In genomic region chr2:138274421-138275291, GRCh38 we compare ENCODE assay signal across 16 cellular contexts.
DNase-seq lines count a peak whose midpoint lies in the region; ATAC-seq and TF ChIP-seq lines count a peak whose summit lies in the region.
"Had no signal": no experiment of that assay in that cellular context is flagged by ENCODE, and none has a peak within 500 bp of the region (broad histone marks: within the 10 kb centered on the region; RNA-seq: fewer than 3 reads in every experiment).

No MANE protein-coding gene starts in this region.

- H3K9me3 Mint-ChIP-seq in MCF 10A (ENCODE audit: unreplicated experiment), result peaks cover 10% of the 10 kb centered on the region

- H3K27me3 Mint-ChIP-seq in MCF 10A (ENCODE audit: insufficient read depth, unreplicated experiment), result no peaks in the 10 kb centered on the region
- H3K27me3 Mint-ChIP-seq: naive B cell had no signal

- intact Hi-C loops in MCF 10A (cut with micrococcal nuclease) (no loop called here), breast epithelium (cut with DNase I; ENCODE audit: low total_unique reads) (no loop called here), upper lobe of right lung (cut with DNase I) (no loop called here)

- no peak overlapping the region for H3K4me3 Mint-ChIP-seq in MCF 10A (ENCODE audit: unreplicated experiment)

- peak overlapping the region; percentile 72 for H3K9ac ChIP-seq in adipocyte (ENCODE audit: low read length)

- no peaks in the 10 kb centered on the region for H3K36me3 ChIP-seq in breast epithelium
- no peaks in the 10 kb centered on the region for H3K36me3 ChIP-seq in adipocyte (ENCODE audit: control insufficient read depth, insufficient read depth, low read length, severe bottlenecking)
- no peaks in the 10 kb centered on the region for H3K36me3 ChIP-seq in upper lobe of right lung

- TF ChIP-seq CTCF in MCF 10A (IDR thresholded peaks at IDR 0.05; ENCODE audit: unreplicated experiment) (no peak), breast epithelium (IDR thresholded peaks at IDR 0.05) (no peak), upper lobe of right lung (IDR thresholded peaks at IDR 0.05) (no peak)

- no peaks in the 10 kb centered on the region for H3K9me3 ChIP-seq in breast epithelium
- peaks cover 5% of the 10 kb centered on the region for H3K9me3 ChIP-seq in adipocyte (ENCODE audit: control insufficient read depth, low read length)
- no peaks in the 10 kb centered on the region for H3K9me3 ChIP-seq in upper lobe of right lung

- peaks cover 26% of the 10 kb centered on the region for H3K4me1 Mint-ChIP-seq in MCF 10A (ENCODE audit: insufficient read depth, unreplicated experiment)
- H3K4me1 Mint-ChIP-seq: naive B cell had no signal

- H3K27me3 ChIP-seq in breast epithelium (no peaks in the 10 kb centered on the region), adipocyte (replicated peaks; ENCODE audit: control insufficient read depth, insufficient read depth, low read length) (no peaks in the 10 kb centered on the region), upper lobe of right lung (no peaks in the 10 kb centered on the region)

- H3K36me3 Mint-ChIP-seq in MCF 10A (ENCODE audit: insufficient read depth, unreplicated experiment), result peaks cover 6% of the 10 kb centered on the region
- H3K36me3 Mint-ChIP-seq: naive B cell had no signal

- H3K4me1 ChIP-seq in breast epithelium (no peaks in the 10 kb centered on the region), adipocyte (ENCODE audit: control insufficient read depth, insufficient read depth, low read length) (peaks cover 43% of the 10 kb centered on the region), upper lobe of right lung (peaks cover 3% of the 10 kb centered on the region)

- H3K27ac ChIP-seq in breast epithelium (no peak overlapping the region), upper lobe of right lung (no peak overlapping the region)

- CTCF ChIA-PET in MCF 10A (lab: Yijun Ruan, JAX), result interaction anchor here (0.6 to 1.6 kb wide), 6 partner anchors 11 to 386 kb away, joined by 3 to 6 read pairs (median 3); no protein-coding TSS in a partner anchor

- peak overlapping the region; percentile 75 for H3K27ac Mint-ChIP-seq in MCF 10A (ENCODE audit: low read depth, unreplicated experiment)

- no peak overlapping the region for H3K4me3 ChIP-seq in breast epithelium
- H3K4me3 ChIP-seq in adipocyte (ENCODE audit: low read length), result no peak overlapping the region
- no peak overlapping the region for H3K4me3 ChIP-seq in upper lobe of right lung
- H3K4me3 ChIP-seq: GM12878 had no signal

- ATAC-seq in upper lobe of right lung (peak; percentile 45), HG03469 (IDR thresholded peaks at IDR 0.05; ENCODE audit: unreplicated experiment) (no peak)
- ATAC-seq: GM12878 had no signal

- POLR2A ChIA-PET in MCF 10A (lab: Yijun Ruan, JAX), result interaction anchor here (0.6 to 1.3 kb wide), 3 partner anchors 10 to 1160 kb away, joined by 3 to 6 read pairs (median 3); no protein-coding TSS in a partner anchor

- DNase-seq in MCF 10A (ENCODE audit: unreplicated experiment), result peak; percentile 64
- no peak for DNase-seq in breast epithelium (ENCODE audit: low spot score in 2 of 2)
- DNase-seq in adipocyte (ENCODE audit: low read depth), result peak; percentile 40
- DNase-seq in islet precursor cell, result peak; percentile 87
- no peak for DNase-seq in upper lobe of right lung
- no peak for DNase-seq in HPDE6-E6E7 (ENCODE audit: extremely low spot score)
- no peak for DNase-seq in SIG-M5 treated with dmso at 0.1 percent for 504 hours (lab: John Stamatoyannopoulos, UW; ENCODE audit: unreplicated experiment)
- DNase-seq: activated CD4-positive, CD25-positive, alpha-beta regulatory T cell; activated T-cell treated with anti-CD3 and anti-CD28 coated beads, Interleukin-2, amount 50 U/mL, for 1 hour; DMS 273 treated with DMSO at 0.1 percent for 48 hours; naive B cell; NCI-H1048; NCI-H446 treated with DMSO at 0.1 percent for 48 hours; SIG-M5 had no signal

- BruUV-seq in MCF 10A (replicated peaks; lab: Mats Ljungman, UMichigan), result no TSS peak

- no peak for TF ChIP-seq POLR2A in breast epithelium (IDR thresholded peaks at IDR 0.05)

Comparison
In these comparisons a context has a peak if more than half of its experiments do, and no peak if none do; other contexts are left out.
1. DNase-seq: peak in MCF 10A (single experiment), adipocyte (single experiment) and islet precursor cell (single experiment); none in breast epithelium (0 of 2), upper lobe of right lung (single experiment), HPDE6-E6E7 (single experiment) and SIG-M5 treated with dmso at 0.1 percent for 504 hours (single experiment).